Comparison of ENCODE assay signal across 19 cellular contexts in the genomic region with DNA sequence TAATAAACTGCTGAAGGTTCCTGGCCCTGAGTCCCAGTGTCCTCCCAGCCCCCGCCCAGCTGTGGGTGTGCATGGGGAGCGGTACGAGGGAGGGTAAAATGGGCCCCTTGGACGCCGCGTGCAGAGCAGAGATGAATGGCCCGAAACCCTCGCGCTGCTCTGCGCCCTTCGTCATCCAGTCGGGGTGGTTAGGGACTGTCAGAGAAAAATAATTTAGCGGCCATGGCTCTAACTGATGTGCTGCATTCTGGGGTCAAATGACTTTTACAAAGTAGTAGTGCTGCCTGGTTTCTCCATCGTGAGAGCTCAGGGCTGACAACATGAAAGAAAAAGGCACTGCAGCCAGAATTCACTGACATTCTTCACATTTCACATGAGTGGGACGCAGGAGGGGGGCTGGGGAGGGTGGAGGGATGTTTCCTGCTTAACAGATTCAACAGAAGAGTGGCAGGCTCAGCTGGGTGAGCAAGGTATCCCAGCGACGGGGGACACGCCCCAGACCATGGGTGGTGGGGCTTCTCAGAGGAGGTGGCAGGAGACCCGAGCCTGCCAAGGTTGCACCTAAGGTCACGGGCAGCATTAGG.
DNase-seq lines count a peak whose midpoint lies in the region; ATAC-seq and TF ChIP-seq lines count a peak whose summit lies in the region.
"Had no signal": no experiment of that assay in that cellular context is flagged by ENCODE, and none has a peak within 500 bp of the region (broad histone marks: within the 10 kb centered on the region; RNA-seq: fewer than 3 reads in every experiment).

No MANE protein-coding gene starts in this region.

- no CpG with 5 or more reads among the region's 20 CpGs for WGBS in mesendoderm (ENCODE audit: extremely low coverage, insufficient coverage, low lambda C conversion rate)

- H2BK5ac ChIP-seq in mesendoderm (ENCODE audit: low read length): no peak overlapping the region

- H4K8ac ChIP-seq in mesendoderm (ENCODE audit: low read depth, low read length): no peak overlapping the region

- no peak overlapping the region for H2AK5ac ChIP-seq in mesendoderm (ENCODE audit: low read length)

- H3K36me3 ChIP-seq in HUES6 (ENCODE audit: control insufficient read depth, insufficient read depth, low read length) (no peaks in the 10 kb centered on the region), mesendoderm (ENCODE audit: control insufficient read depth, insufficient read depth, low read length) (no peaks in the 10 kb centered on the region), skeletal muscle satellite cell (ENCODE audit: insufficient read depth, low read length) (no peaks in the 10 kb centered on the region)
- H3K36me3 ChIP-seq: right atrium auricular region, tibial artery had no signal

- H3K27ac ChIP-seq in HUES6 (ENCODE audit: low read depth, low read length) (no peak overlapping the region; the same call in 1 of the 2 replicates), mesendoderm (ENCODE audit: low read depth, low read length) (peak overlapping the region; percentile 68)
- H3K27ac ChIP-seq: right atrium auricular region, tibial artery had no signal

- H3K27me3 Mint-ChIP-seq in chondrocyte (ENCODE audit: low read depth): no peaks in the 10 kb centered on the region

- H3K4me1 Mint-ChIP-seq in chondrocyte (ENCODE audit: low read depth): peaks cover 38% of the 10 kb centered on the region

- H3K9me3 ChIP-seq in HUES6 (ENCODE audit: control insufficient read depth, insufficient read depth, low read depth, low read length) (no peaks in the 10 kb centered on the region), skeletal muscle satellite cell (replicated peaks; ENCODE audit: low read length) (no peaks in the 10 kb centered on the region)
- H3K9me3 ChIP-seq: right atrium auricular region, tibial artery had no signal

- H3K23ac ChIP-seq in mesendoderm (ENCODE audit: low read length): no peak overlapping the region

- H3K9me3 Mint-ChIP-seq in chondrocyte (ENCODE audit: low read depth): no peaks in the 10 kb centered on the region
- H3K9me3 Mint-ChIP-seq: activated naive CD8-positive, alpha-beta T cell treated with anti-CD3 and anti-CD28 coated beads for 36 hours had no signal

- H3K4me2 ChIP-seq in mesendoderm (ENCODE audit: low read length): no peak overlapping the region
- H3K4me2 ChIP-seq in skeletal muscle satellite cell (ENCODE audit: low read length): peak overlapping the region; percentile 11

- no peaks in the 10 kb centered on the region for H3K36me3 Mint-ChIP-seq in chondrocyte (ENCODE audit: low read depth)
- H3K36me3 Mint-ChIP-seq: activated naive CD8-positive, alpha-beta T cell treated with anti-CD3 and anti-CD28 coated beads for 36 hours; naive thymus-derived CD4-positive, alpha-beta T cell had no signal

- peak overlapping the region; percentile 86 for H3K27ac Mint-ChIP-seq in chondrocyte (ENCODE audit: unreplicated experiment)
- H3K27ac Mint-ChIP-seq: activated naive CD8-positive, alpha-beta T cell treated with anti-CD3 and anti-CD28 coated beads for 36 hours had no signal

- no peak overlapping the region for H3K4me3 ChIP-seq in HUES6 (ENCODE audit: low read depth, low read length)
- H3K4me3 ChIP-seq in mesendoderm (ENCODE audit: low read length): no peak overlapping the region
- H3K4me3 ChIP-seq in skeletal muscle satellite cell (ENCODE audit: low read length): no peak overlapping the region
- H3K4me3 ChIP-seq: right atrium auricular region, tibial artery had no signal

- H3K4me1 ChIP-seq in HUES6 (ENCODE audit: control insufficient read depth, insufficient read depth, low read length): peaks cover 29% of the 10 kb centered on the region
- H3K4me1 ChIP-seq in mesendoderm (ENCODE audit: control insufficient read depth, low read depth, low read length): peaks cover 2% of the 10 kb centered on the region
- H3K4me1 ChIP-seq in skeletal muscle satellite cell (ENCODE audit: control insufficient read depth, insufficient read depth, low read length): no peaks in the 10 kb centered on the region
- H3K4me1 ChIP-seq: right atrium auricular region had no signal

- no peak overlapping the region for H4K5ac ChIP-seq in mesendoderm (ENCODE audit: low read length)

- H3K9ac ChIP-seq in HUES6 (ENCODE audit: low read length): peak overlapping the region; percentile 59
- peak overlapping the region; percentile 3 for H3K9ac ChIP-seq in mesendoderm (ENCODE audit: low read length)
- H3K9ac ChIP-seq in skeletal muscle satellite cell (ENCODE audit: low read depth, low read length): no peak overlapping the region

- DNase-seq in chondrocyte (ENCODE audit: low spot score) (no peak), mesendoderm (peak; percentile 90), NCI-H1436 treated with DMSO at 0.1 percent for 48 hours (lab: John Stamatoyannopoulos, UW) (no peak), GM20000 (ENCODE audit: low spot score) (no peak)
- DNase-seq: activated CD4-positive, alpha-beta T cell treated with anti-CD3 and anti-CD28 coated beads for 4 hours; activated naive CD8-positive, alpha-beta T cell treated with anti-CD3 and anti-CD28 coated beads for 36 hours; activated T-cell treated with anti-CD3 and anti-CD28 coated beads for 4 hours; DMS53; kidney glomerular epithelial cell; naive thymus-derived CD4-positive, alpha-beta T cell; NCI-H1105; SHP77 treated with DMSO at 0.1 percent for 48 hours; stimulated activated CD4-positive, alpha-beta T cell treated with anti-CD3 and anti-CD28 coated beads, Interleukin-4, amount 100 ng/mL, for 1 hour; T-helper 9 cell; tibial artery had no signal

- H3K18ac ChIP-seq in mesendoderm (ENCODE audit: low read length): peak overlapping the region; percentile 18

- no peak overlapping the region for H3K56ac ChIP-seq in mesendoderm (ENCODE audit: low read length)

- H3K79me1 ChIP-seq in mesendoderm (ENCODE audit: low read length): no peaks in the 10 kb centered on the region

- no peak overlapping the region for H2BK120ac ChIP-seq in mesendoderm (ENCODE audit: low read depth, low read length)

- peak overlapping the region; percentile 88 for H3K4ac ChIP-seq in mesendoderm (ENCODE audit: low read depth, low read length)

- TF ChIP-seq CTCF in chondrocyte (IDR thresholded peaks at IDR 0.05): no peak
- TF ChIP-seq CTCF in GM20000 (IDR thresholded peaks at IDR 0.05; ENCODE audit: extremely low read depth, missing control alignments): no peak

- no peaks in the 10 kb centered on the region for H3K27me3 ChIP-seq in HUES6 (ENCODE audit: control insufficient read depth, insufficient read depth, low read length)
- H3K27me3 ChIP-seq in mesendoderm (ENCODE audit: insufficient read depth, low read length, poor library complexity): no peaks in the 10 kb centered on the region
- H3K27me3 ChIP-seq in skeletal muscle satellite cell (ENCODE audit: control insufficient read depth, insufficient read depth, low read length): no peaks in the 10 kb centered on the region
- H3K27me3 ChIP-seq: right atrium auricular region had no signal

- no peak overlapping the region for H2BK15ac ChIP-seq in mesendoderm (replicated peaks; ENCODE audit: low read depth)

- peak overlapping the region; percentile 49 for H3K4me3 Mint-ChIP-seq in chondrocyte (ENCODE audit: unreplicated experiment)
- H3K4me3 Mint-ChIP-seq: activated naive CD8-positive, alpha-beta T cell treated with anti-CD3 and anti-CD28 coated beads for 36 hours had no signal

- ATAC-seq in GM21737 (IDR thresholded peaks at IDR 0.05; ENCODE audit: unreplicated experiment): no peak
- ATAC-seq: naive thymus-derived CD4-positive, alpha-beta T cell had no signal

- no peaks in the 10 kb centered on the region for H3K79me2 ChIP-seq in mesendoderm (ENCODE audit: control insufficient read depth, insufficient read depth, low read length)
